Comparison of ENCODE assay signal across 8 cellular contexts in genomic region chr12:89863332-89863938, GRCh38.
DNase-seq lines count a peak whose midpoint lies in the region; ATAC-seq, FAIRE-seq and TF ChIP-seq lines count a peak whose summit lies in the region.

No MANE protein-coding gene starts in this region.

- peak overlapping the region; percentile 52 for H2AFZ ChIP-seq in OCI-LY3 (ENCODE audit: low read depth, low read length)
- H2AFZ ChIP-seq in osteoblast (ENCODE audit: low read length): peak overlapping the region; percentile 94

- H3K4me2 ChIP-seq in OCI-LY3 (ENCODE audit: low read length): peak overlapping the region; percentile 75
- H3K4me2 ChIP-seq in osteoblast (ENCODE audit: insufficient read depth, low read length): peak overlapping the region; percentile 68

- H3K9me3 Mint-ChIP-seq in activated naive CD8-positive, alpha-beta T cell treated with anti-CD3 and anti-CD28 coated beads, Interleukin-2, amount 10 ng/mL, durations not matched to agents 7 days and 5 days: peaks cover 5% of the 10 kb centered on the region

- H3K27ac Mint-ChIP-seq in activated naive CD8-positive, alpha-beta T cell treated with anti-CD3 and anti-CD28 coated beads, Interleukin-2, amount 10 ng/mL, durations not matched to agents 7 days and 5 days: peak overlapping the region; percentile 86

- peak overlapping the region; percentile 66 for H3K9ac ChIP-seq in OCI-LY3 (ENCODE audit: low read length)

- no peaks in the 10 kb centered on the region for H4K20me1 ChIP-seq in OCI-LY3 (ENCODE audit: insufficient read depth, low read length)
- no peaks in the 10 kb centered on the region for H4K20me1 ChIP-seq in osteoblast (ENCODE audit: insufficient read depth, low read length)

- TF ChIP-seq CTCF in OCI-LY3 (IDR thresholded peaks at IDR 0.05; ENCODE audit: low read depth, low read length): no peak
- no peak for TF ChIP-seq CTCF in osteoblast (IDR thresholded peaks at IDR 0.05; ENCODE audit: extremely low read depth, low read depth, low read length)
- TF ChIP-seq CTCF in D721Med (IDR thresholded peaks at IDR 0.05; ENCODE audit: insufficient read depth, missing control alignments): no peak

- H3K27me3 ChIP-seq in OCI-LY3 (ENCODE audit: low read depth, low read length) (no peaks in the 10 kb centered on the region; the same call in 1 of the 2 replicates), osteoblast (ENCODE audit: insufficient read depth, low read length) (no peaks in the 10 kb centered on the region), HAP-1 (ENCODE audit: low read depth) (no peaks in the 10 kb centered on the region; the same call in 1 of the 2 replicates)

- H3K4me1 Mint-ChIP-seq in activated naive CD8-positive, alpha-beta T cell treated with anti-CD3 and anti-CD28 coated beads, Interleukin-2, amount 10 ng/mL, durations not matched to agents 7 days and 5 days: peaks cover 31% of the 10 kb centered on the region

- peak overlapping the region; percentile 79 for H3K4me3 Mint-ChIP-seq in activated naive CD8-positive, alpha-beta T cell treated with anti-CD3 and anti-CD28 coated beads, Interleukin-2, amount 10 ng/mL, durations not matched to agents 7 days and 5 days

- H3K4me1 ChIP-seq in OCI-LY3 (ENCODE audit: low read length) (peaks cover 40% of the 10 kb centered on the region), osteoblast (ENCODE audit: insufficient read depth, low read length) (peaks cover 16% of the 10 kb centered on the region), HAP-1 (no peaks in the 10 kb centered on the region)

- H3K79me2 ChIP-seq in OCI-LY3 (ENCODE audit: low read length) (no peaks in the 10 kb centered on the region), osteoblast (ENCODE audit: insufficient read depth, low read length) (no peaks in the 10 kb centered on the region)

- H3K27ac ChIP-seq in OCI-LY3 (ENCODE audit: low read length): peak overlapping the region; percentile 65
- H3K27ac ChIP-seq in osteoblast (ENCODE audit: low read depth, low read length): peak overlapping the region; percentile 74

- POLR2A ChIA-PET in activated naive CD8-positive, alpha-beta T cell treated with anti-CD3 and anti-CD28 coated beads, Interleukin-2, amount 10 ng/mL, durations not matched to agents 7 days and 5 days (lab: Charles Lee): interaction anchor here (0.7 to 2.2 kb wide), 5 partner anchors 16 to 517 kb away, joined by 3 to 28 read pairs (median 4); partner anchors contain the start of gene ATP2B1

- FAIRE-seq in D721Med (lab: Jason Lieb, UNC): no peak

- H3K4me3 ChIP-seq in OCI-LY3 (ENCODE audit: low read length) (peak overlapping the region; percentile 60), osteoblast (ENCODE audit: insufficient read depth, low read length) (peak overlapping the region; percentile 39), HAP-1 (no peak overlapping the region)

- peaks cover 16% of the 10 kb centered on the region for H3K36me3 Mint-ChIP-seq in activated naive CD8-positive, alpha-beta T cell treated with anti-CD3 and anti-CD28 coated beads, Interleukin-2, amount 10 ng/mL, durations not matched to agents 7 days and 5 days

- in situ Hi-C loops in HAP-1 (cut with MboI; ENCODE audit: low sequenced_read_pairs): no loop called here

- 0 out of 2 replicates have a peak, but pooled peaks cover 5% of the 10 kb centered on the region for H3K9me3 ChIP-seq in OCI-LY3 (ENCODE audit: insufficient read depth, low read length)
- H3K9me3 ChIP-seq in osteoblast (ENCODE audit: low read depth, low read length): no peaks in the 10 kb centered on the region
- H3K9me3 ChIP-seq in HAP-1: no peaks in the 10 kb centered on the region

- no peaks in the 10 kb centered on the region for H3K27me3 Mint-ChIP-seq in activated naive CD8-positive, alpha-beta T cell treated with anti-CD3 and anti-CD28 coated beads, Interleukin-2, amount 10 ng/mL, durations not matched to agents 7 days and 5 days

- H3K36me3 ChIP-seq in OCI-LY3 (replicated peaks; ENCODE audit: low read depth, low read length) (no peaks in the 10 kb centered on the region), osteoblast (ENCODE audit: insufficient read depth, low read length) (no peaks in the 10 kb centered on the region), HAP-1 (replicated peaks) (no peaks in the 10 kb centered on the region)

- DNase-seq in activated naive CD8-positive, alpha-beta T cell treated with anti-CD3 and anti-CD28 coated beads, Interleukin-2, amount 10 ng/mL, durations not matched to agents 7 days and 5 days: peak; percentile 33
- DNase-seq in osteoblast (ENCODE audit: insufficient read length, low spot score, missing footprints) (no peak), cerebellar cortex (ENCODE audit: low spot score) (no peak), HAP-1 (ENCODE audit: low spot score in 2 of 2) (no peak), D721Med (ENCODE audit: insufficient read length, low spot score) (no peak)

- ATAC-seq in GM18508 (IDR thresholded peaks at IDR 0.05; ENCODE audit: insufficient read depth, unreplicated experiment): peak; percentile 48
- peak; percentile 57 for ATAC-seq in HG02610 (IDR thresholded peaks at IDR 0.05; ENCODE audit: unreplicated experiment)
- ATAC-seq in activated naive CD8-positive, alpha-beta T cell treated with anti-CD3 and anti-CD28 coated beads, Interleukin-2, amount 10 ng/mL, durations not matched to agents 7 days and 5 days (ENCODE audit: low read depth): peak; percentile 80
